In genomic region chr11:7578276-7578955, GRCh38 we compare ENCODE assay signal across 10 cellular contexts.
DNase-seq lines count a peak whose midpoint lies in the region; ATAC-seq and TF ChIP-seq lines count a peak whose summit lies in the region.
"Had no signal": no experiment of that assay in that cellular context is flagged by ENCODE, and none has a peak within 500 bp of the region (broad histone marks: within the 10 kb centered on the region; RNA-seq: fewer than 3 reads in every experiment).

No MANE protein-coding gene starts in this region.

- H3K4me1 Mint-ChIP-seq in activated CD4-positive, alpha-beta T cell treated with anti-CD3 and anti-CD28 coated beads for 36 hours = peaks cover 48% of the 10 kb centered on the region
- H3K4me1 Mint-ChIP-seq in activated naive CD8-positive, alpha-beta T cell treated with anti-CD3 and anti-CD28 coated beads, Interleukin-2, amount 10 ng/mL, durations not matched to agents 7 days and 5 days = peaks cover 23% of the 10 kb centered on the region

- TF ChIP-seq CTCF in lower lobe of right lung (IDR thresholded peaks at IDR 0.05) (no peak), suprapubic skin (IDR thresholded peaks at IDR 0.05) (no peak)

- H3K9me3 Mint-ChIP-seq in activated CD4-positive, alpha-beta T cell treated with anti-CD3 and anti-CD28 coated beads for 36 hours (ENCODE audit: low read depth) = no peaks in the 10 kb centered on the region
- H3K9me3 Mint-ChIP-seq in activated naive CD8-positive, alpha-beta T cell treated with anti-CD3 and anti-CD28 coated beads, Interleukin-2, amount 10 ng/mL, durations not matched to agents 7 days and 5 days = no peaks in the 10 kb centered on the region

- H3K4me1 ChIP-seq in lower lobe of right lung = peaks cover 79% of the 10 kb centered on the region
- peaks cover 87% of the 10 kb centered on the region for H3K4me1 ChIP-seq in suprapubic skin

- H3K9me3 ChIP-seq in lower lobe of right lung (no peaks in the 10 kb centered on the region), suprapubic skin (no peaks in the 10 kb centered on the region)

- intact Hi-C loops in activated CD4-positive, alpha-beta T cell treated with anti-CD3 and anti-CD28 coated beads for 36 hours (cut with DNase I, micrococcal nuclease) = no loop called here
- intact Hi-C loops in lower lobe of right lung (cut with DNase I) = no loop called here

- DNase-seq in activated CD4-positive, alpha-beta T cell treated with anti-CD3 and anti-CD28 coated beads for 36 hours = no peak
- no peak for DNase-seq in activated CD4-positive, alpha-beta T cell treated with anti-CD3 and anti-CD28 coated beads for 48 hours
- no peak for DNase-seq in activated naive CD8-positive, alpha-beta T cell treated with anti-CD3 and anti-CD28 coated beads, Interleukin-2, amount 10 ng/mL, durations not matched to agents 7 days and 5 days
- DNase-seq in lower lobe of right lung = no peak
- no peak for DNase-seq in suprapubic skin (ENCODE audit: low spot score in 2 of 2)
- DNase-seq in NCI-H1092 (lab: John Stamatoyannopoulos, UW) = no peak
- no peak for DNase-seq in KG1 (lab: John Stamatoyannopoulos, UW)
- DNase-seq: stimulated activated CD4-positive, alpha-beta T cell treated with anti-CD3 and anti-CD28 coated beads, Interleukin-2, amount 100 ng/mL, for 24 hours had no signal

- no peak for ATAC-seq in activated CD4-positive, alpha-beta T cell treated with anti-CD3 and anti-CD28 coated beads for 36 hours
- no peak for ATAC-seq in activated naive CD8-positive, alpha-beta T cell treated with anti-CD3 and anti-CD28 coated beads, Interleukin-2, amount 10 ng/mL, durations not matched to agents 7 days and 5 days (ENCODE audit: low read depth)
- ATAC-seq in lower lobe of right lung (no peak), GM18511 (IDR thresholded peaks at IDR 0.05; ENCODE audit: unreplicated experiment) (no peak)

- peak overlapping the region; percentile 36 for H3K4me3 ChIP-seq in lower lobe of right lung
- H3K4me3 ChIP-seq in suprapubic skin = peak overlapping the region; percentile 30

- H3K27ac ChIP-seq in lower lobe of right lung = peak overlapping the region; percentile 83
- H3K27ac ChIP-seq in suprapubic skin = peak overlapping the region; percentile 90
- H3K27ac ChIP-seq: KMS-11 had no signal

- POLR2A ChIA-PET in activated CD4-positive, alpha-beta T cell treated with anti-CD3 and anti-CD28 coated beads for 36 hours (lab: Charles Lee) = interaction anchor here (0.7 to 1.3 kb wide), 2 partner anchors 66 to 1685 kb away, joined by 3 to 5 read pairs; no protein-coding TSS in a partner anchor
- POLR2A ChIA-PET in activated naive CD8-positive, alpha-beta T cell treated with anti-CD3 and anti-CD28 coated beads, Interleukin-2, amount 10 ng/mL, durations not matched to agents 7 days and 5 days (lab: Charles Lee) = no interaction called here

- 51% methylated on average over 9 of the region's 9 CpGs for WGBS in suprapubic skin

- CTCF ChIA-PET in activated CD4-positive, alpha-beta T cell treated with anti-CD3 and anti-CD28 coated beads for 36 hours (lab: Charles Lee) = interaction anchor here (0.7 kb wide), 1 partner anchor 428 kb away, joined by 4 read pairs; no protein-coding TSS in a partner anchor

- peak overlapping the region; percentile 29 for H3K4me3 Mint-ChIP-seq in activated CD4-positive, alpha-beta T cell treated with anti-CD3 and anti-CD28 coated beads for 36 hours
- H3K4me3 Mint-ChIP-seq in activated naive CD8-positive, alpha-beta T cell treated with anti-CD3 and anti-CD28 coated beads, Interleukin-2, amount 10 ng/mL, durations not matched to agents 7 days and 5 days = peak overlapping the region; percentile 57

- TF ChIP-seq EP300 in suprapubic skin (IDR thresholded peaks at IDR 0.05) = no peak

- peaks cover 7% of the 10 kb centered on the region for H3K27me3 Mint-ChIP-seq in activated CD4-positive, alpha-beta T cell treated with anti-CD3 and anti-CD28 coated beads for 36 hours
- peaks cover 25% of the 10 kb centered on the region for H3K27me3 Mint-ChIP-seq in activated naive CD8-positive, alpha-beta T cell treated with anti-CD3 and anti-CD28 coated beads, Interleukin-2, amount 10 ng/mL, durations not matched to agents 7 days and 5 days

- no peaks in the 10 kb centered on the region for H3K36me3 ChIP-seq in lower lobe of right lung
- H3K36me3 ChIP-seq in suprapubic skin = no peaks in the 10 kb centered on the region

- H3K27ac Mint-ChIP-seq in activated CD4-positive, alpha-beta T cell treated with anti-CD3 and anti-CD28 coated beads for 36 hours = no peak overlapping the region
- H3K27ac Mint-ChIP-seq in activated naive CD8-positive, alpha-beta T cell treated with anti-CD3 and anti-CD28 coated beads, Interleukin-2, amount 10 ng/mL, durations not matched to agents 7 days and 5 days = peak overlapping the region; percentile 27

- H3K27me3 ChIP-seq in lower lobe of right lung (ENCODE audit: low read depth) (no peaks in the 10 kb centered on the region), suprapubic skin (no peaks in the 10 kb centered on the region)

- TF ChIP-seq POLR2A in suprapubic skin (IDR thresholded peaks at IDR 0.05) = no peak

- no peaks in the 10 kb centered on the region for H3K36me3 Mint-ChIP-seq in activated CD4-positive, alpha-beta T cell treated with anti-CD3 and anti-CD28 coated beads for 36 hours (ENCODE audit: low read depth)
- H3K36me3 Mint-ChIP-seq in activated naive CD8-positive, alpha-beta T cell treated with anti-CD3 and anti-CD28 coated beads, Interleukin-2, amount 10 ng/mL, durations not matched to agents 7 days and 5 days = peaks cover 1% of the 10 kb centered on the region
